8 cellular contexts compared by ENCODE assay signal in the genomic region with DNA sequence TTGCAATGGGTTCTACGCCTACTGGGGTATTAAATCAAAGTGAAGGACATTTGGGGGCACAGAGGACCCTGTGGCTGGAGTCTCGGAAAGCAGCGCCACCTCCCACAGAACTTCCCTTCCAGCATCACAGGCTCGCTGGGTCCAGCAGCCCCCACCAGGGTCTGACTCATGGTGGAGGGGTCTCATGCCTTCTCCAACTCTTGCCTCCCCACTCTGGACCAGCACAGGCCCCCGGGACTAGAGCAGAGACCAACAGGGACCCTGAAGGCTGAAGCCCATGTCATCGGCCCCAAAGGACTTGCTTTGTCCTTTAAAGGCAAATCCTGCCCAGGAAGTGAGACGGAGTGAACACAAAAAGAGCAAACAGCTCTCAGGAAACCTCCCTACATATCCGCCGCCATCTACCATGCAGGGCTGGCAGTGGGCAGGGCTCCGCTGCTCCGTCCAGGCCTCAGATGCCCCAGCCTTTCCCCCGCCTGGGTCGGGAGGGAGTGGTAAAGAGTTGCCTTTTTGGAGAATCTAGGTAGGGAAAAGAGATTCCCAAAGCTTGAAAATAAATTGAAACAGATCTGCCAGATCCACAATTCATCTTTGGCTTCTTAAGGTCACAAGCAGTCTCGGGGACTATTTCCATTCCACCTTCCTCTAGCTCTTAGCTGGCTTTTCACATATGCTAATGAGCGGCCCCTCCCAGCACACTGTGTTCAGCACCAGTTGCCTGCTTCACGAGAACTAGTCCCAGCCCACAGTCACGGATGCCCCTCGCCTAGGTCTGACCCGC. TPM values are rescaled to one million over a fixed set of nuclear protein-coding genes. Genes with fewer than 3 reads are reported as not detected.
DNase-seq lines count a peak whose midpoint lies in the region; ATAC-seq, FAIRE-seq and TF ChIP-seq lines count a peak whose summit lies in the region.

No MANE protein-coding gene starts in this region.

- H3K27me3 ChIP-seq in esophagus muscularis mucosa (peaks cover 0 to 33% (median 11%) of the 10 kb centered on the region in 4 donors), pancreas (no peaks in the 10 kb centered on the region)

- CTCF ChIA-PET in activated CD8-positive, alpha-beta memory T cell treated with anti-CD3 and anti-CD28 coated beads, Interleukin-2, amount 10 ng/mL, durations not matched to agents 7 days and 5 days (lab: Charles Lee) = interaction anchor here (1.0 to 1.8 kb wide), 2 partner anchors 22 to 51 kb away, joined by 3 to 4 read pairs; no protein-coding TSS in a partner anchor

- H3K36me3 ChIP-seq in esophagus muscularis mucosa (no peaks in the 10 kb centered on the region), pancreas (no peaks in the 10 kb centered on the region)

- H3K27ac Mint-ChIP-seq in IgD-negative memory B cell = peak overlapping the region in 1 of 3 donors; percentile 47
- H3K27ac Mint-ChIP-seq in activated CD8-positive, alpha-beta memory T cell treated with anti-CD3 and anti-CD28 coated beads, Interleukin-2, amount 10 ng/mL, durations not matched to agents 7 days and 5 days = no peak overlapping the region

- intact Hi-C loops in esophagus muscularis mucosa (cut with DNase I) (loop anchor here (5.0 kb wide), 1 partner anchor 47 kb away; no protein-coding TSS in a partner anchor), pancreas (cut with DNase I) (no loop called here)

- H3K9me3 Mint-ChIP-seq in IgD-negative memory B cell = no peaks in the 10 kb centered on the region
- no peaks in the 10 kb centered on the region for H3K9me3 Mint-ChIP-seq in activated CD8-positive, alpha-beta memory T cell treated with anti-CD3 and anti-CD28 coated beads, Interleukin-2, amount 10 ng/mL, durations not matched to agents 7 days and 5 days (ENCODE audit: low read depth)

- no peak for FAIRE-seq in pancreas (lab: Jason Lieb, UNC)

- peaks cover 34 to 49% (median 46%) of the 10 kb centered on the region in 4 donors for H3K4me1 ChIP-seq in esophagus muscularis mucosa
- H3K4me1 ChIP-seq in pancreas = peaks cover 21 to 30% (median 28%) of the 10 kb centered on the region in 3 donors

- ATAC-seq in GM18502 (IDR thresholded peaks at IDR 0.05; ENCODE audit: poor library complexity, unreplicated experiment) (peak; percentile 17), pancreas (peak in 3 of 4 donors; percentile 11 to 16 (median 12))
- no peak for ATAC-seq in activated CD8-positive, alpha-beta memory T cell treated with anti-CD3 and anti-CD28 coated beads, Interleukin-2, amount 10 ng/mL, durations not matched to agents 7 days and 5 days

- H3K4me3 ChIP-seq in esophagus muscularis mucosa (peak overlapping the region; percentile 61 to 72 (median 66)), pancreas (peak overlapping the region in 3 of 4 donors; percentile 80 to 89 (median 82))

- no peak for TF ChIP-seq EP300 in esophagus muscularis mucosa (IDR thresholded peaks at IDR 0.05)

- no peak for TF ChIP-seq POLR2A in esophagus muscularis mucosa (IDR thresholded peaks at IDR 0.05; ENCODE audit: low read depth)

- H3K4me3 Mint-ChIP-seq in IgD-negative memory B cell = peak overlapping the region in 3 of 4 donors; percentile 3 to 80 (median 55)
- no peak overlapping the region for H3K4me3 Mint-ChIP-seq in activated CD8-positive, alpha-beta memory T cell treated with anti-CD3 and anti-CD28 coated beads, Interleukin-2, amount 10 ng/mL, durations not matched to agents 7 days and 5 days

- H3K9me3 ChIP-seq in esophagus muscularis mucosa = no peaks in the 10 kb centered on the region
- no peaks in the 10 kb centered on the region for H3K9me3 ChIP-seq in pancreas

- no peaks in the 10 kb centered on the region for H3K36me3 Mint-ChIP-seq in IgD-negative memory B cell
- no peaks in the 10 kb centered on the region for H3K36me3 Mint-ChIP-seq in activated CD8-positive, alpha-beta memory T cell treated with anti-CD3 and anti-CD28 coated beads, Interleukin-2, amount 10 ng/mL, durations not matched to agents 7 days and 5 days

- DNase-seq in esophagus muscularis mucosa (ENCODE audit: extremely low spot score) (no peak), pancreas (peak in 3 of 6 donors; percentile 52 to 57 (median 56)), NCI-H524 (lab: John Stamatoyannopoulos, UW) (no peak), NCI-H1105 treated with DMSO at 0.1 percent for 48 hours (lab: John Stamatoyannopoulos, UW) (no peak)
- DNase-seq in activated CD8-positive, alpha-beta memory T cell treated with anti-CD3 and anti-CD28 coated beads, Interleukin-2, amount 10 ng/mL, durations not matched to agents 7 days and 5 days = no peak
- DNase-seq in effector CD4-positive, alpha-beta T cell = no peak

- H3K27ac ChIP-seq in esophagus muscularis mucosa (replicated peaks in 1 of 4) (peak overlapping the region; percentile 88 to 90 (median 89)), pancreas (peak overlapping the region; percentile 99)

- peaks cover 45% of the 10 kb centered on the region for H3K27me3 Mint-ChIP-seq in IgD-negative memory B cell
- peaks cover 68% of the 10 kb centered on the region for H3K27me3 Mint-ChIP-seq in activated CD8-positive, alpha-beta memory T cell treated with anti-CD3 and anti-CD28 coated beads, Interleukin-2, amount 10 ng/mL, durations not matched to agents 7 days and 5 days

- H3K4me1 Mint-ChIP-seq in IgD-negative memory B cell = peaks cover 2 to 12% (median 5%) of the 10 kb centered on the region in 3 donors
- peaks cover 10% of the 10 kb centered on the region for H3K4me1 Mint-ChIP-seq in activated CD8-positive, alpha-beta memory T cell treated with anti-CD3 and anti-CD28 coated beads, Interleukin-2, amount 10 ng/mL, durations not matched to agents 7 days and 5 days

- 82% methylated on average over 15 of the region's 19 CpGs for WGBS in esophagus muscularis mucosa
- WGBS in pancreas, 2 donors = 40 to 45% methylated on average over 19 of the region's 19 CpGs

- TF ChIP-seq CTCF in esophagus muscularis mucosa (IDR thresholded peaks at IDR 0.05) (no peak), pancreas (IDR thresholded peaks at IDR 0.05) (no peak)

RNA-seq across cellular contexts. Expression of a gene that starts 2.1 kb away (rescaled TPM):
- 0.18 TPM for polyA plus RNA-seq in IgD-negative memory B cell
- 10 to 100 TPM; 12.6 to 23.6 (median 14.5) TPM for total RNA-seq in esophagus muscularis mucosa
- 100 to 1,000 TPM in 1 of 6 donors, 10 to 100 TPM in 5; 38.2 to 106 (median 49.9) TPM for total RNA-seq in pancreas
- polyA plus RNA-seq in pancreas = 10 to 100 TPM; 40.4 to 68.0 TPM
- total RNA-seq in activated CD8-positive, alpha-beta memory T cell treated with anti-CD3 and anti-CD28 coated beads, Interleukin-2, amount 10 ng/mL, durations not matched to agents 7 days and 5 days = not detected

RNA-seq across cellular contexts. Expression of a gene that starts 36.6 kb away (rescaled TPM):
- polyA plus RNA-seq in IgD-negative memory B cell (28.0 TPM), pancreas (1 to 10 TPM; 1.3 to 2.0 TPM)
- total RNA-seq in esophagus muscularis mucosa (1 to 10 TPM; 1.2 to 4.1 (median 2.4) TPM), pancreas (1 to 10 TPM in 3 of 6 donors, under 1 TPM in 3; 0.37 to 5.1 (median 0.92) TPM)
- total RNA-seq in activated CD8-positive, alpha-beta memory T cell treated with anti-CD3 and anti-CD28 coated beads, Interleukin-2, amount 10 ng/mL, durations not matched to agents 7 days and 5 days = 10 to 100 TPM in 1 of 2 experiments, 1 to 10 TPM in 1; 2.0 to 15.8 TPM

Comparison
In these comparisons a context has a peak if more than half of its experiments do, and no peak if none do; other contexts are left out.
1. RNA of a gene that starts 2.1 kb away (total RNA-seq): 38.2 to 106 TPM in pancreas and 12.6 to 23.6 TPM in esophagus muscularis mucosa; not detected in activated CD8-positive, alpha-beta memory T cell treated with anti-CD3 and anti-CD28 coated beads, Interleukin-2, amount 10 ng/mL, durations not matched to agents 7 days and 5 days; every median in the first group is over 10 times any median in the second.